15 cellular contexts compared by ENCODE assay signal in the genomic region with DNA sequence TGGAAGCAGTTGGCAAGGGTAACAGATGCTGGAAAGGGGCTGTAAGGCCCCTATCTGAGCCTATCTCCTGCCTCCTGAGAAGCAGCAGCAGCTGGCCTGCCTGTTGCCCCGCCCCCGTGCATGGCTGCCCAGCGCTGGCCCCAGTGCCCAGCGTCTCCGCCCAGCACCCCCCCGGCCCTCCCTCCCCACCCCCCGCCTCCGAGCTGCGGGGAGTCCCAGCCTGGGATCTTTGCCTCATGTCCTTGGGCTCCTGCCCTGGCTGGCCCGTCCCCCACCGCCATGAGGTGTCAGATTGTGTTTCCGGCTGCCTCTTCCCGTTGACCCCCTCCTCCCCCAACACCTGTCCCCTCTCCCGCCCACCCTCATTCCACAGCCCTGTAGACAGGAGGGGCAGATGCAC. TPM values are rescaled to one million over a fixed set of nuclear protein-coding genes. Genes with fewer than 3 reads are reported as not detected.
DNase-seq lines count a peak whose midpoint lies in the region; ATAC-seq and TF ChIP-seq lines count a peak whose summit lies in the region.
"Had no signal": no experiment of that assay in that cellular context is flagged by ENCODE, and none has a peak within 500 bp of the region (broad histone marks: within the 10 kb centered on the region; RNA-seq: fewer than 3 reads in every experiment).

A gene (plus strand): TSS at position 365 of the 400 bp plus-strand sequence. CDS start 56 bp downstream, outside the sequence.

- intact Hi-C loops in left ventricle myocardium inferior (cut with micrococcal nuclease) = no loop called here

- H3K4me3 ChIP-seq in SJCRH30 (peak within 1 kb of the TSS; percentile 87), left ventricle myocardium inferior (no peak within 1 kb of the TSS)
- H3K4me3 ChIP-seq: uterus had no signal

- H3K36me3 ChIP-seq in SJCRH30 (no peaks in the 10 kb centered on the region), left ventricle myocardium inferior (no peaks in the 10 kb centered on the region)
- H3K36me3 ChIP-seq: uterus had no signal

- no peaks in the 10 kb centered on the region for H3K9me3 ChIP-seq in SJCRH30 (replicated peaks)
- no peaks in the 10 kb centered on the region for H3K9me3 ChIP-seq in left ventricle myocardium inferior (replicated peaks)
- H3K9me3 ChIP-seq: uterus had no signal

- TF ChIP-seq CTCF in left ventricle myocardium inferior (IDR thresholded peaks at IDR 0.05; ENCODE audit: borderline replicate concordance) = no peak

- H3K27ac ChIP-seq in SJCRH30 (peak within 1 kb of the TSS; percentile 97), left ventricle myocardium inferior (replicated peaks) (no peak within 1 kb of the TSS)
- H3K27ac ChIP-seq: RWPE1, uterus had no signal

- DNase-seq in NCI-H748 (lab: John Stamatoyannopoulos, UW; ENCODE audit: unreplicated experiment) (peak; percentile 14), NCI-H748 treated with DMSO at 0.1 percent for 48 hours (lab: John Stamatoyannopoulos, UW) (no peak), SJCRH30 (peak; percentile 99), left ventricle myocardium inferior (peak; percentile 37), retina (peak; percentile 54), HK-2 (ENCODE audit: unreplicated experiment) (no peak)
- DNase-seq: DMS79; MM.1S; stimulated activated CD4-positive, alpha-beta T cell treated with anti-CD3 and anti-CD28 coated beads, Interleukin-2, amount 100 ng/mL, for 48 hours; uterus had no signal

- H3K27me3 ChIP-seq in SJCRH30 (peaks cover 8% of the 10 kb centered on the region; the same call in 1 of the 2 replicates), left ventricle myocardium inferior (ENCODE audit: low read depth) (peaks cover 60% of the 10 kb centered on the region)

- H3K4me1 ChIP-seq in SJCRH30 (peaks cover 13% of the 10 kb centered on the region), left ventricle myocardium inferior (peaks cover 44% of the 10 kb centered on the region)

- ATAC-seq in GM18868 (IDR thresholded peaks at IDR 0.05; ENCODE audit: unreplicated experiment) (no peak), GM19351 (IDR thresholded peaks at IDR 0.05; ENCODE audit: unreplicated experiment) (no peak)
- ATAC-seq: stimulated activated memory B cell treated with anti-CD40 and anti-IgM and Interleukin-4, amounts not matched to agents 10 μg/mL and 1 μg/mL and 100 μg/mL, for 72 hours had no signal

RNA-seq across cellular contexts. Expression of the gene that starts here (rescaled TPM):
- total RNA-seq in SJCRH30 (2014; rRNA removed; shearing (Covaris generic)) = 91.0 and 92.4 TPM in 2 replicates
- total RNA-seq in left ventricle myocardium inferior = not detected
- total RNA-seq: activated CD8-positive, alpha-beta memory T cell treated with anti-CD3 and anti-CD28 coated beads for 36 hours; uterus had no signal

Comparison
In these comparisons a context has a peak if more than half of its experiments do, and no peak if none do; other contexts are left out.
1. RNA of the gene that starts here (total RNA-seq): 91.0 to 92.4 TPM in SJCRH30; not detected in left ventricle myocardium inferior (single experiment); every median in the first group is over 10 times any median in the second.
2. DNase-seq: peak in NCI-H748 (single experiment), SJCRH30 (2 of 2) and retina (single experiment); none in NCI-H748 treated with DMSO at 0.1 percent for 48 hours (single experiment) and HK-2 (single experiment).
3. Peak in DNase-seq in left ventricle myocardium inferior; RNA of the gene not detected or under 1 TPM.